ENCODE assay signal across 26 cellular contexts in genomic region chr19:2392366-2392765, GRCh38. TPM values are rescaled to one million over a fixed set of nuclear protein-coding genes. Genes with fewer than 3 reads are reported as not detected.
"Had no signal": no experiment of that assay in that cellular context is flagged by ENCODE, and none has a peak within 500 bp of the region (broad histone marks: within the 10 kb centered on the region; RNA-seq: fewer than 3 reads in every experiment).

No MANE protein-coding gene starts in this region.

- H3K36me3 ChIP-seq: esophagus muscularis mucosa, gastroesophageal sphincter, heart left ventricle, tibial nerve, upper lobe of left lung had no signal

- H3K79me2 ChIP-seq: hepatocyte, parathyroid adenoma had no signal

- H3K9me3 ChIP-seq: esophagus muscularis mucosa, gastroesophageal sphincter, heart left ventricle, mucosa of descending colon, testis, tibial nerve, upper lobe of left lung had no signal

- H3K27me3 ChIP-seq: hepatocyte, testis, upper lobe of left lung had no signal

- H3K27ac ChIP-seq: epithelial cell of prostate, esophagus muscularis mucosa, foreskin keratinocyte, gastroesophageal sphincter, heart left ventricle, hepatocyte, parathyroid adenoma, testis, tibial nerve, upper lobe of left lung had no signal

- H3K9ac ChIP-seq: parathyroid adenoma had no signal

- H3K4me3 ChIP-seq: esophagus muscularis mucosa, gastroesophageal sphincter, heart left ventricle, hepatocyte, lung, mucosa of descending colon, smooth muscle cell, testis, tibial nerve, upper lobe of left lung had no signal

- H2AFZ ChIP-seq: hepatocyte, parathyroid adenoma had no signal

- H3K4me1 ChIP-seq: esophagus muscularis mucosa, foreskin keratinocyte, parathyroid adenoma, testis, tibial nerve had no signal

- DNase-seq: effector CD8-positive, alpha-beta T cell; foreskin keratinocyte; heart left ventricle; kidney; mesenchymal stem cell; mucosa of descending colon; naive B cell; stimulated activated CD4-positive, alpha-beta T cell treated with anti-CD3 and anti-CD28 coated beads, Interleukin-12 subunit alpha, Interleukin-12 subunit beta, amount 100 ng/mL, for 4 hours; stimulated activated CD4-positive, alpha-beta T cell treated with anti-CD3 and anti-CD28 coated beads, Interleukin-1b, Interleukin-23, amount 100 ng/mL, for 48 hours; stimulated activated CD4-positive, alpha-beta T cell treated with anti-CD3 and anti-CD28 coated beads, Interleukin-4, amount 100 ng/mL, for 1 hour; stimulated activated naive CD8-positive, alpha-beta T cell treated with anti-CD3 and anti-CD28 coated beads, Interleukin-15, Interleukin-2, amounts not matched to agents 100 U/mL and 50 U/mL, for 24 hours; substantia nigra; upper lobe of left lung had no signal

- H3K4me2 ChIP-seq: hepatocyte, smooth muscle cell had no signal

RNA-seq across cellular contexts. Expression of gene TMPRSS9, which starts 32.3 kb away (rescaled TPM):
- total RNA-seq: fibroblast of lung; foreskin keratinocyte; kidney; natural killer cell treated with Interleukin-12 subunit alpha and Interleukin-12 subunit beta and Interleukin-15 and Interleukin-18, amount 100 ng/mL, for 72 hours; progenitor cell of endocrine pancreas; sciatic nerve; smooth muscle cell; tibial nerve had no signal
